12 cellular contexts compared by ENCODE assay signal in the genomic region with DNA sequence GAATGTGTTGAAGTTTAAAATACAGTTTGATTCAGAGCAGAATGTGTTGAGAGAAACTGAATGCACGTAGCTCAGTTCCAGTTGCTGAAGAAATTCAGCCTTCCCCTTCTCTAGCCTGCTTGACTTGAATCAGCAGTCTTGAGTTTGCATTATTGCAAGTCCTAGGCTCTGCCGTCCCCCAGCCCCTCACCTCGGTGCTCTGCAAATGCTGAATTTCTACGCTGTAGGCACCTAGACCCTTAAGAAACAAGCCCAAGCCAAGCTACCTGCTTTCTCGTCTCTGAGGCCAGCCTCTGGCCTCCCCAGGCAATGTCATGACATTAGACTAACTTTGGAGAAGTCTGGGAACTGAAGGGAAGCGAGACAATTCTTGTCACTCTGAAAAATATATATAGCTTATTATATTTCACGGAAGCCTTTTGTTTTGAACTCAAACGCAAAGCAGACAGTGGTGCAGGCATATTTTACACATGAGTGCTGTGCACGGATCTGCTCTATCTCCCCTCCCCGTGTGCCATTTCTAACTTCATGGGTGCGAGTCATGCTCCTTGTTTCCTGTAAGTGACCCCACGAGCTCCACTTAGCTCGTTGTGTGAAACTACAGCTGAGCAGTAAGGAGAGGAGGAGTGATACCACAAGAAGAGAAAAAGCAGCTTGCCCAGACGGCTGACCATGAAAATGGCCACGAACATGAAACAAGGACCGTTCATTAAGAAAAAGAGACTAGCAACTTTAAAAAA.
A peak's percentile ranks its signal among the peaks of the same experiment; 100 is the strongest.
DNase-seq lines count a peak whose midpoint lies in the region; ATAC-seq lines count a peak whose summit lies in the region.
"Had no signal": no experiment of that assay in that cellular context is flagged by ENCODE, and none has a peak within 500 bp of the region (broad histone marks: within the 10 kb centered on the region; RNA-seq: fewer than 3 reads in every experiment).

No MANE protein-coding gene starts in this region.

- H3K4me3 ChIP-seq in skeletal muscle cell (ENCODE audit: low read depth, low read length) = no peak overlapping the region
- H3K4me3 ChIP-seq: prostate gland had no signal

- H3K27ac Mint-ChIP-seq in activated CD4-positive, alpha-beta T cell treated with anti-CD3 and anti-CD28 coated beads, Interleukin-2, amount 10 ng/mL, durations not matched to agents 7 days and 5 days = peak overlapping the region; percentile 88
- peak overlapping the region in 2 of 3 donors; percentile 39 to 94 for H3K27ac Mint-ChIP-seq in IgD-negative memory B cell
- H3K27ac Mint-ChIP-seq: activated naive CD4-positive, alpha-beta T cell treated with anti-CD3 and anti-CD28 coated beads, Interleukin-2, amount 50 U/mL, for 24 hours had no signal

- DNase-seq in activated CD4-positive, alpha-beta T cell treated with anti-CD3 and anti-CD28 coated beads, Interleukin-2, amount 10 ng/mL, durations not matched to agents 7 days and 5 days = no peak
- DNase-seq in activated CD4-positive, alpha-beta T cell treated with anti-CD3 and anti-CD28 coated beads, Interleukin-2, amount 50 U/mL, for 1 hour = no peak
- DNase-seq in astrocyte of the hippocampus (ENCODE audit: low read depth, low spot score) (peak; percentile 12), skeletal muscle cell (ENCODE audit: low read depth) (peak; percentile 38), left colon (no peak)
- DNase-seq: NCI-H1105 treated with DMSO at 0.1 percent for 48 hours, T1000 had no signal

- intact Hi-C loops in left colon (cut with DNase I, micrococcal nuclease) = no loop called here

- no peaks in the 10 kb centered on the region for H3K27me3 Mint-ChIP-seq in activated CD4-positive, alpha-beta T cell treated with anti-CD3 and anti-CD28 coated beads, Interleukin-2, amount 10 ng/mL, durations not matched to agents 7 days and 5 days
- peaks cover 6% of the 10 kb centered on the region for H3K27me3 Mint-ChIP-seq in IgD-negative memory B cell
- H3K27me3 Mint-ChIP-seq: activated naive CD4-positive, alpha-beta T cell treated with anti-CD3 and anti-CD28 coated beads, Interleukin-2, amount 50 U/mL, for 24 hours had no signal

- peaks cover 5% of the 10 kb centered on the region for H3K36me3 Mint-ChIP-seq in activated CD4-positive, alpha-beta T cell treated with anti-CD3 and anti-CD28 coated beads, Interleukin-2, amount 10 ng/mL, durations not matched to agents 7 days and 5 days (ENCODE audit: low read depth)
- peaks cover 1% of the 10 kb centered on the region for H3K36me3 Mint-ChIP-seq in IgD-negative memory B cell
- H3K36me3 Mint-ChIP-seq: activated naive CD4-positive, alpha-beta T cell treated with anti-CD3 and anti-CD28 coated beads, Interleukin-2, amount 50 U/mL, for 24 hours had no signal

- CTCF ChIA-PET in activated CD4-positive, alpha-beta T cell treated with anti-CD3 and anti-CD28 coated beads, Interleukin-2, amount 10 ng/mL, durations not matched to agents 7 days and 5 days (lab: Charles Lee) = interaction anchor here (0.6 to 2.3 kb wide), 9 partner anchors 8 to 172 kb away, joined by 3 to 8 read pairs (median 3); no protein-coding TSS in a partner anchor

- no peak for ATAC-seq in GM19328 (IDR thresholded peaks at IDR 0.05; ENCODE audit: unreplicated experiment)
- ATAC-seq in left colon = no peak
- no peak for ATAC-seq in GM19452 (IDR thresholded peaks at IDR 0.05; ENCODE audit: unreplicated experiment)

- H3K9me3 Mint-ChIP-seq in activated CD4-positive, alpha-beta T cell treated with anti-CD3 and anti-CD28 coated beads, Interleukin-2, amount 10 ng/mL, durations not matched to agents 7 days and 5 days = peaks cover 3% of the 10 kb centered on the region
- no peaks in the 10 kb centered on the region for H3K9me3 Mint-ChIP-seq in IgD-negative memory B cell
- H3K9me3 Mint-ChIP-seq: activated naive CD4-positive, alpha-beta T cell treated with anti-CD3 and anti-CD28 coated beads, Interleukin-2, amount 50 U/mL, for 24 hours had no signal

- H3K4me3 Mint-ChIP-seq in activated CD4-positive, alpha-beta T cell treated with anti-CD3 and anti-CD28 coated beads, Interleukin-2, amount 10 ng/mL, durations not matched to agents 7 days and 5 days = peak overlapping the region; percentile 9
- H3K4me3 Mint-ChIP-seq in IgD-negative memory B cell = peak overlapping the region in 2 of 4 donors; percentile 70 to 84
- H3K4me3 Mint-ChIP-seq: activated naive CD4-positive, alpha-beta T cell treated with anti-CD3 and anti-CD28 coated beads, Interleukin-2, amount 50 U/mL, for 24 hours had no signal

- peaks cover 76% of the 10 kb centered on the region for H3K4me1 Mint-ChIP-seq in activated CD4-positive, alpha-beta T cell treated with anti-CD3 and anti-CD28 coated beads, Interleukin-2, amount 10 ng/mL, durations not matched to agents 7 days and 5 days
- H3K4me1 Mint-ChIP-seq in IgD-negative memory B cell = peaks cover 56 to 67% (median 57%) of the 10 kb centered on the region in 3 donors

- POLR2A ChIA-PET in activated CD4-positive, alpha-beta T cell treated with anti-CD3 and anti-CD28 coated beads, Interleukin-2, amount 10 ng/mL, durations not matched to agents 7 days and 5 days (lab: Charles Lee) = interaction anchor here (1.3 kb wide), 1 partner anchor 72 kb away, joined by 4 read pairs; a partner anchor contains a TSS

Comparison
In these comparisons a context has a peak if more than half of its experiments do, and no peak if none do; other contexts are left out.
1. DNase-seq: peak in astrocyte of the hippocampus (single experiment) and skeletal muscle cell (single experiment); none in activated CD4-positive, alpha-beta T cell treated with anti-CD3 and anti-CD28 coated beads, Interleukin-2, amount 10 ng/mL, durations not matched to agents 7 days and 5 days (single experiment), activated CD4-positive, alpha-beta T cell treated with anti-CD3 and anti-CD28 coated beads, Interleukin-2, amount 50 U/mL, for 1 hour (single experiment) and left colon (0 of 2).